In the genomic region with DNA sequence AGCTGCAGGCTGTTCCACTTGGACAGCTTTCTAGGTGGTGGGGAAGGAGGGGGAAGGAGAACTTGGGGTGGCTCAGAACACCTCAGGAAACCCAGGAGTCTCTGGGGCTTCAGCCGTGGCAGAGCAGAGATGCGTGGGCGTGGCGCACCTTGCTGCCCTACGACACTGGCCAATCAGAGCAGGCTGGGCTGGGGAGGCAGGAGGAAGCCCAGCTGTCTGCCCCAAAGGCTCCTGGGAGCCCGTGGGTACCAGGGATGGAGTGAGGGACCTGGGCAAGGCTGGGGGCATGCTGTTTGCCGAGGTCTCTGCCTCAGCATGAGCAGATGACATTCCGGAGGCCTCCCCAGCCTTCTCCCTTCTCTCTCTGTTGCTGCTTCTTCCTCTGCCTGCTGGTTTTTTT, we compare ENCODE assay signal across 1 cellular context.
A peak's percentile ranks its signal among the peaks of the same experiment; 100 is the strongest.
TF ChIP-seq lines count a peak whose summit lies in the region.

No MANE protein-coding gene starts in this region.

TF ChIP-seq in K562, 482 proteins besides CTCF, POLR2A, EP300 and RAD21 (continued from another document):
- TF ChIP-seq, protein P1, sequence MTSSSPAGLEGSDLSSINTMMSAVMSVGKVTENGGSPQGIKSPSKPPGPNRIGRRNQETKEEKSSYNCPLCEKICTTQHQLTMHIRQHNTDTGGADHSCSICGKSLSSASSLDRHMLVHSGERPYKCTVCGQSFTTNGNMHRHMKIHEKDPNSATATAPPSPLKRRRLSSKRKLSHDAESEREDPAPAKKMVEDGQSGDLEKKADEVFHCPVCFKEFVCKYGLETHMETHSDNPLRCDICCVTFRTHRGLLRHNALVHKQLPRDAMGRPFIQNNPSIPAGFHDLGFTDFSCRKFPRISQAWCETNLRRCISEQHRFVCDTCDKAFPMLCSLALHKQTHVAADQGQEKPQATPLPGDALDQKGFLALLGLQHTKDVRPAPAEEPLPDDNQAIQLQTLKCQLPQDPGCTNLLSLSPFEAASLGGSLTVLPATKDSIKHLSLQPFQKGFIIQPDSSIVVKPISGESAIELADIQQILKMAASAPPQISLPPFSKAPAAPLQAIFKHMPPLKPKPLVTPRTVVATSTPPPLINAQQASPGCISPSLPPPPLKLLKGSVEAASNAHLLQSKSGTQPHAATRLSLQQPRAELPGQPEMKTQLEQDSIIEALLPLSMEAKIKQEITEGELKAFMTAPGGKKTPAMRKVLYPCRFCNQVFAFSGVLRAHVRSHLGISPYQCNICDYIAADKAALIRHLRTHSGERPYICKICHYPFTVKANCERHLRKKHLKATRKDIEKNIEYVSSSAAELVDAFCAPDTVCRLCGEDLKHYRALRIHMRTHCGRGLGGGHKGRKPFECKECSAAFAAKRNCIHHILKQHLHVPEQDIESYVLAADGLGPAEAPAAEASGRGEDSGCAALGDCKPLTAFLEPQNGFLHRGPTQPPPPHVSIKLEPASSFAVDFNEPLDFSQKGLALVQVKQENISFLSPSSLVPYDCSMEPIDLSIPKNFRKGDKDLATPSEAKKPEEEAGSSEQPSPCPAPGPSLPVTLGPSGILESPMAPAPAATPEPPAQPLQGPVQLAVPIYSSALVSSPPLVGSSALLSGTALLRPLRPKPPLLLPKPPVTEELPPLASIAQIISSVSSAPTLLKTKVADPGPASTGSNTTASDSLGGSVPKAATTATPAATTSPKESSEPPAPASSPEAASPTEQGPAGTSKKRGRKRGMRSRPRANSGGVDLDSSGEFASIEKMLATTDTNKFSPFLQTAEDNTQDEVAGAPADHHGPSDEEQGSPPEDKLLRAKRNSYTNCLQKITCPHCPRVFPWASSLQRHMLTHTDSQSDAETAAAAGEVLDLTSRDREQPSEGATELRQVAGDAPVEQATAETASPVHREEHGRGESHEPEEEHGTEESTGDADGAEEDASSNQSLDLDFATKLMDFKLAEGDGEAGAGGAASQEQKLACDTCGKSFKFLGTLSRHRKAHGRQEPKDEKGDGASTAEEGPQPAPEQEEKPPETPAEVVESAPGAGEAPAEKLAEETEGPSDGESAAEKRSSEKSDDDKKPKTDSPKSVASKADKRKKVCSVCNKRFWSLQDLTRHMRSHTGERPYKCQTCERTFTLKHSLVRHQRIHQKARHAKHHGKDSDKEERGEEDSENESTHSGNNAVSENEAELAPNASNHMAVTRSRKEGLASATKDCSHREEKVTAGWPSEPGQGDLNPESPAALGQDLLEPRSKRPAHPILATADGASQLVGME (CRISPR knock-in tag; IDR thresholded peaks at IDR 0.05) = no peak
- no peak for TF ChIP-seq KDM4B (IDR thresholded peaks at IDR 0.05; ENCODE audit: borderline replicate concordance in 2 of 2, low read depth in 1 of 2)
- TF ChIP-seq ZNF518B (CRISPR knock-in tag; IDR thresholded peaks at IDR 0.05) = no peak
- no peak for TF ChIP-seq ZC3H11A (IDR thresholded peaks at IDR 0.05; ENCODE audit: low read depth, low read length)
- TF ChIP-seq PHB (CRISPR knock-in tag; IDR thresholded peaks at IDR 0.05) = no peak
- no peak for TF ChIP-seq NCOR1 (IDR thresholded peaks at IDR 0.05)
- TF ChIP-seq NFE2 (IDR thresholded peaks at IDR 0.05; ENCODE audit: low read depth) = no peak
- TF ChIP-seq EGR1 (conservative IDR thresholded peaks at IDR 0.05) = 0 out of 2 replicates have a peak, but pooled peaks have one; percentile 13
- TF ChIP-seq RBM39 (optimal IDR thresholded peaks at IDR 0.05; ENCODE audit: low read depth, low read length) = no peak
- no peak for TF ChIP-seq ZNF695 (CRISPR knock-in tag; IDR thresholded peaks at IDR 0.05)
- no peak for TF ChIP-seq KAT2B (IDR thresholded peaks at IDR 0.05; ENCODE audit: low read depth, low read length)
- peak; percentile 47 for TF ChIP-seq NFYB (IDR thresholded peaks at IDR 0.05; ENCODE audit: extremely low read depth, insufficient read length)
- TF ChIP-seq HOMEZ (CRISPR knock-in tag; IDR thresholded peaks at IDR 0.05) = no peak
- TF ChIP-seq, protein P2, sequence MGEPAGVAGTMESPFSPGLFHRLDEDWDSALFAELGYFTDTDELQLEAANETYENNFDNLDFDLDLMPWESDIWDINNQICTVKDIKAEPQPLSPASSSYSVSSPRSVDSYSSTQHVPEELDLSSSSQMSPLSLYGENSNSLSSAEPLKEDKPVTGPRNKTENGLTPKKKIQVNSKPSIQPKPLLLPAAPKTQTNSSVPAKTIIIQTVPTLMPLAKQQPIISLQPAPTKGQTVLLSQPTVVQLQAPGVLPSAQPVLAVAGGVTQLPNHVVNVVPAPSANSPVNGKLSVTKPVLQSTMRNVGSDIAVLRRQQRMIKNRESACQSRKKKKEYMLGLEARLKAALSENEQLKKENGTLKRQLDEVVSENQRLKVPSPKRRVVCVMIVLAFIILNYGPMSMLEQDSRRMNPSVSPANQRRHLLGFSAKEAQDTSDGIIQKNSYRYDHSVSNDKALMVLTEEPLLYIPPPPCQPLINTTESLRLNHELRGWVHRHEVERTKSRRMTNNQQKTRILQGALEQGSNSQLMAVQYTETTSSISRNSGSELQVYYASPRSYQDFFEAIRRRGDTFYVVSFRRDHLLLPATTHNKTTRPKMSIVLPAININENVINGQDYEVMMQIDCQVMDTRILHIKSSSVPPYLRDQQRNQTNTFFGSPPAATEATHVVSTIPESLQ (CRISPR knock-in tag; IDR thresholded peaks at IDR 0.05) = no peak
- peak in 1 of 2 experiments; percentile 45; a peak in 1 of 4 replicates for TF ChIP-seq RCOR1 (IDR thresholded peaks at IDR 0.05; ENCODE audit: borderline replicate concordance in 1 of 2, low read depth in 2 of 2, low read length in 2 of 2)
- no peak for TF ChIP-seq ZNF165 (CRISPR knock-in tag; IDR thresholded peaks at IDR 0.05; ENCODE audit: borderline replicate concordance)
- TF ChIP-seq ZHX1 (conservative IDR thresholded peaks at IDR 0.05; ENCODE audit: low read length) = no peak
- TF ChIP-seq, protein P3, sequence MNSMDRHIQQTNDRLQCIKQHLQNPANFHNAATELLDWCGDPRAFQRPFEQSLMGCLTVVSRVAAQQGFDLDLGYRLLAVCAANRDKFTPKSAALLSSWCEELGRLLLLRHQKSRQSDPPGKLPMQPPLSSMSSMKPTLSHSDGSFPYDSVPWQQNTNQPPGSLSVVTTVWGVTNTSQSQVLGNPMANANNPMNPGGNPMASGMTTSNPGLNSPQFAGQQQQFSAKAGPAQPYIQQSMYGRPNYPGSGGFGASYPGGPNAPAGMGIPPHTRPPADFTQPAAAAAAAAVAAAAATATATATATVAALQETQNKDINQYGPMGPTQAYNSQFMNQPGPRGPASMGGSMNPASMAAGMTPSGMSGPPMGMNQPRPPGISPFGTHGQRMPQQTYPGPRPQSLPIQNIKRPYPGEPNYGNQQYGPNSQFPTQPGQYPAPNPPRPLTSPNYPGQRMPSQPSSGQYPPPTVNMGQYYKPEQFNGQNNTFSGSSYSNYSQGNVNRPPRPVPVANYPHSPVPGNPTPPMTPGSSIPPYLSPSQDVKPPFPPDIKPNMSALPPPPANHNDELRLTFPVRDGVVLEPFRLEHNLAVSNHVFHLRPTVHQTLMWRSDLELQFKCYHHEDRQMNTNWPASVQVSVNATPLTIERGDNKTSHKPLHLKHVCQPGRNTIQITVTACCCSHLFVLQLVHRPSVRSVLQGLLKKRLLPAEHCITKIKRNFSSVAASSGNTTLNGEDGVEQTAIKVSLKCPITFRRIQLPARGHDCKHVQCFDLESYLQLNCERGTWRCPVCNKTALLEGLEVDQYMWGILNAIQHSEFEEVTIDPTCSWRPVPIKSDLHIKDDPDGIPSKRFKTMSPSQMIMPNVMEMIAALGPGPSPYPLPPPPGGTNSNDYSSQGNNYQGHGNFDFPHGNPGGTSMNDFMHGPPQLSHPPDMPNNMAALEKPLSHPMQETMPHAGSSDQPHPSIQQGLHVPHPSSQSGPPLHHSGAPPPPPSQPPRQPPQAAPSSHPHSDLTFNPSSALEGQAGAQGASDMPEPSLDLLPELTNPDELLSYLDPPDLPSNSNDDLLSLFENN (IDR thresholded peaks at IDR 0.05; ENCODE audit: low read depth in 2 of 2, low read length in 2 of 2) = no peak
- no peak for TF ChIP-seq HES1 (IDR thresholded peaks at IDR 0.05; ENCODE audit: low read depth)
- TF ChIP-seq NFXL1 (CRISPR knock-in tag; IDR thresholded peaks at IDR 0.05) = no peak
- TF ChIP-seq, protein P4, sequence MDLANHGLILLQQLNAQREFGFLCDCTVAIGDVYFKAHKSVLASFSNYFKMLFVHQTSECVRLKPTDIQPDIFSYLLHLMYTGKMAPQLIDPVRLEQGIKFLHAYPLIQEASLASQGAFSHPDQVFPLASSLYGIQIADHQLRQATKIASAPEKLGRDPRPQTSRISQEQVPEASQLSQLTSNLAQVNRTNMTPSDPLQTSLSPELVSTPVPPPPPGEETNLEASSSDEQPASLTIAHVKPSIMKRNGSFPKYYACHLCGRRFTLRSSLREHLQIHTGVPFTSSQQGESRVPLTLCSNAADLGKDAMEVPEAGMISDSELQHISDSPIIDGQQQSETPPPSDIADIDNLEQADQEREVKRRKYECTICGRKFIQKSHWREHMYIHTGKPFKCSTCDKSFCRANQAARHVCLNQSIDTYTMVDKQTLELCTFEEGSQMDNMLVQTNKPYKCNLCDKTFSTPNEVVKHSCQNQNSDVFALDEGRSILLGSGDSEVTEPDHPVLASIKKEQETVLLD (IDR thresholded peaks at IDR 0.05) = no peak
TF ChIP-seq in K562: peak in this region for 3.
